7 cellular contexts compared by ENCODE assay signal in genomic region chr3:159075302-159075701, GRCh38. TPM values are rescaled to one million over a fixed set of nuclear protein-coding genes. Genes with fewer than 3 reads are reported as not detected.
"Had no signal": no experiment of that assay in that cellular context is flagged by ENCODE, and none has a peak within 500 bp of the region (broad histone marks: within the 10 kb centered on the region; RNA-seq: fewer than 3 reads in every experiment).

No MANE protein-coding gene starts in this region.

- H3K27ac Mint-ChIP-seq: H9, IgD-negative memory B cell had no signal

- FAIRE-seq: HTR-8/SVneo had no signal

- H3K9ac ChIP-seq: GM23248 had no signal

- H3K4me1 Mint-ChIP-seq: H9, IgD-negative memory B cell had no signal

- H2AFZ ChIP-seq: GM23248 had no signal

- H3K4me3 Mint-ChIP-seq: H9, IgD-negative memory B cell had no signal

- H3K9me3 Mint-ChIP-seq: H9, IgD-negative memory B cell had no signal

- H3K36me3 Mint-ChIP-seq: IgD-negative memory B cell had no signal

- H3K27ac ChIP-seq: GM23248 had no signal

- H3K4me3 ChIP-seq: GM23248 had no signal

- DNase-seq: GM23248, GOT3, H9, HCEC 1CT had no signal

RNA-seq across cellular contexts. Expression of gene IQCJ, which starts 6.2 kb away (rescaled TPM):
- total RNA-seq: GM23248, H9, HT-29 had no signal
- polyA plus RNA-seq: GM23248, IgD-negative memory B cell had no signal
